ENCODE assay signal across 16 cellular contexts in genomic region chr11:120060512-120060911, GRCh38.
DNase-seq lines count a peak whose midpoint lies in the region; ATAC-seq and TF ChIP-seq lines count a peak whose summit lies in the region.
"Had no signal": no experiment of that assay in that cellular context is flagged by ENCODE, and none has a peak within 500 bp of the region (broad histone marks: within the 10 kb centered on the region; RNA-seq: fewer than 3 reads in every experiment).

No MANE protein-coding gene starts in this region.

- H3K4me1 ChIP-seq in breast epithelium = peaks cover 0 to 8% of the 10 kb centered on the region in 2 donors
- peaks cover 37% of the 10 kb centered on the region for H3K4me1 ChIP-seq in mammary epithelial cell (ENCODE audit: insufficient read depth, low read length)
- peaks cover 43 to 61% of the 10 kb centered on the region in 2 experiments for H3K4me1 ChIP-seq in trophoblast cell (ENCODE audit: control insufficient read depth in 1 of 2, insufficient read depth in 2 of 2, low read length in 2 of 2)
- H3K4me1 ChIP-seq in MM.1S (ENCODE audit: low read length) = no peaks in the 10 kb centered on the region

- no peak overlapping the region for H3K23ac ChIP-seq in trophoblast cell (ENCODE audit: low read length)

- TF ChIP-seq CTCF in breast epithelium (IDR thresholded peaks at IDR 0.05) (no peak), mammary epithelial cell (conservative IDR thresholded peaks at IDR 0.05 in 1 of 2, IDR thresholded peaks at IDR 0.05 in 1 of 2; ENCODE audit: extremely low read depth in 1 of 2, insufficient read depth in 1 of 2, low read depth in 1 of 2, low read length in 2 of 2) (no peak), MM.1S (IDR thresholded peaks at IDR 0.05; ENCODE audit: low read length) (no peak)

- CTCF ChIA-PET in mammary epithelial cell (lab: Charles Lee; ENCODE audit: low non-redundant PET) = no interaction called here

- peaks cover 0 to 4% of the 10 kb centered on the region in 2 donors for H3K27me3 ChIP-seq in breast epithelium
- H3K27me3 ChIP-seq in mammary epithelial cell (ENCODE audit: insufficient read depth, low read length) = no peaks in the 10 kb centered on the region
- no peaks in the 10 kb centered on the region for H3K27me3 ChIP-seq in trophoblast cell (ENCODE audit: insufficient read depth, low read length)
- peaks cover 53% of the 10 kb centered on the region for H3K27me3 ChIP-seq in MM.1S (replicated peaks; ENCODE audit: insufficient read depth, low read length)
- H3K27me3 ChIP-seq: BLaER1 treated with 17β-estradiol and CSF1 and Interleukin-3, amounts not matched to agents 10 nM and 100 nM had no signal

- H4K20me1 ChIP-seq in mammary epithelial cell (ENCODE audit: insufficient read depth, low read length) (no peaks in the 10 kb centered on the region), MM.1S (ENCODE audit: insufficient read depth, low read length) (no peaks in the 10 kb centered on the region)
- H4K20me1 ChIP-seq: BLaER1 treated with 17β-estradiol and CSF1 and Interleukin-3, amounts not matched to agents 10 nM and 100 nM had no signal

- peaks cover 42% of the 10 kb centered on the region for H3K79me1 ChIP-seq in trophoblast cell (ENCODE audit: low read length)

- peak overlapping the region; percentile 29 for H4K91ac ChIP-seq in trophoblast cell (ENCODE audit: low read depth, low read length)

- BruUV-seq in mammary epithelial cell (replicated peaks; lab: Mats Ljungman, UMichigan) = no TSS peak

- no peaks in the 10 kb centered on the region for H3F3A ChIP-seq in MM.1S (ENCODE audit: insufficient read depth, low read length)

- H3K14ac ChIP-seq in trophoblast cell (ENCODE audit: low read length) = no peak overlapping the region

- no peak overlapping the region for H4K8ac ChIP-seq in trophoblast cell (ENCODE audit: low read depth, low read length)

- peak overlapping the region; percentile 36 for H2AK5ac ChIP-seq in trophoblast cell (ENCODE audit: low read length)

- H3K4ac ChIP-seq in trophoblast cell (ENCODE audit: low read depth, low read length) = no peak overlapping the region

- H3K9me2 ChIP-seq in MM.1S (replicated peaks; ENCODE audit: insufficient read depth, low read length) = no peaks in the 10 kb centered on the region

- no peak overlapping the region for H3K4me2 ChIP-seq in mammary epithelial cell (ENCODE audit: insufficient read depth, low read depth, low read length)
- H3K4me2 ChIP-seq in trophoblast cell (ENCODE audit: low read length) = no peak overlapping the region
- H3K4me2 ChIP-seq in MM.1S (ENCODE audit: low read depth, low read length) = no peak overlapping the region
- H3K4me2 ChIP-seq: BLaER1 treated with 17β-estradiol and CSF1 and Interleukin-3, amounts not matched to agents 10 nM and 100 nM had no signal

- DNase-seq in breast epithelium (ENCODE audit: low spot score in 2 of 2) = peak in 1 of 2 donors; percentile 6
- DNase-seq in mammary epithelial cell = no peak
- DNase-seq in left lobe of liver (ENCODE audit: low spot score) = peak; percentile 3
- DNase-seq in trophoblast cell = no peak
- DNase-seq in UCSD-AML1 (lab: John Stamatoyannopoulos, UW; ENCODE audit: unreplicated experiment) = no peak
- DNase-seq in COLO829 (ENCODE audit: low spot score) = no peak
- DNase-seq in MM.1S = no peak
- DNase-seq: ACHN; CD4-positive, alpha-beta T cell; DMS153; GDM1; GOT3 had no signal

- H3K18ac ChIP-seq in trophoblast cell (ENCODE audit: low read length) = no peak overlapping the region

- intact Hi-C loops in breast epithelium (cut with DNase I; ENCODE audit: low total_unique reads) (no loop called here), mammary epithelial cell (cut with micrococcal nuclease) (no loop called here)

- H3K9me3 ChIP-seq in breast epithelium = no peaks in the 10 kb centered on the region
- no peaks in the 10 kb centered on the region for H3K9me3 ChIP-seq in mammary epithelial cell (replicated peaks; ENCODE audit: insufficient read depth, low read length)
- H3K9me3 ChIP-seq in trophoblast cell (ENCODE audit: insufficient read depth, low read depth, low read length) = no peaks in the 10 kb centered on the region
- H3K9me3 ChIP-seq in MM.1S (replicated peaks; ENCODE audit: insufficient read depth, low read length) = no peaks in the 10 kb centered on the region
- H3K9me3 ChIP-seq: BLaER1 treated with 17β-estradiol and CSF1 and Interleukin-3, amounts not matched to agents 10 nM and 100 nM; HAP-1 had no signal

- no peak overlapping the region for H3K9ac ChIP-seq in mammary epithelial cell (ENCODE audit: insufficient read depth, low read length)
- H3K9ac ChIP-seq in trophoblast cell (ENCODE audit: low read length) = no peak overlapping the region
- no peak overlapping the region for H3K9ac ChIP-seq in MM.1S (ENCODE audit: low read length)
- H3K9ac ChIP-seq: BLaER1 treated with 17β-estradiol and CSF1 and Interleukin-3, amounts not matched to agents 10 nM and 100 nM had no signal

- no peak overlapping the region for H4K12ac ChIP-seq in trophoblast cell (ENCODE audit: low read depth, low read length)

- in situ Hi-C loops in mammary epithelial cell (cut with MboI; ENCODE audit: low sequenced_read_pairs in 2 of 2) = no loop called here

- H3K4me3 ChIP-seq in breast epithelium = no peak overlapping the region
- H3K4me3 ChIP-seq in mammary epithelial cell (replicated peaks in 1 of 3; ENCODE audit: insufficient read depth in 1 of 3, low read depth in 2 of 3, low read length in 3 of 3) = no peak overlapping the region
- no peak overlapping the region for H3K4me3 ChIP-seq in trophoblast cell (ENCODE audit: low read depth, low read length)
- H3K4me3 ChIP-seq in MM.1S (ENCODE audit: low read length) = no peak overlapping the region
- H3K4me3 ChIP-seq: BLaER1 treated with 17β-estradiol and CSF1 and Interleukin-3, amounts not matched to agents 10 nM and 100 nM; HAP-1 had no signal

- dilution Hi-C loops in mammary epithelial cell (cut with HindIII; ENCODE audit: low sequenced_read_pairs) = no loop called here

- H3K79me2 ChIP-seq in mammary epithelial cell (ENCODE audit: insufficient read depth, low read length) (no peaks in the 10 kb centered on the region), trophoblast cell (ENCODE audit: control insufficient read depth, insufficient read depth, low read length, poor library complexity) (peaks cover 12% of the 10 kb centered on the region), MM.1S (ENCODE audit: low read length) (no peaks in the 10 kb centered on the region)

- no peak for ATAC-seq in left lobe of liver
- ATAC-seq in HG03280 (IDR thresholded peaks at IDR 0.05; ENCODE audit: unreplicated experiment) = no peak
- ATAC-seq: HepG2 had no signal

- WGBS in mammary epithelial cell (ENCODE audit: low coverage, missing lambda C conversion rate) = 74% methylated on average over 7 of the region's 7 CpGs
- WGBS in trophoblast cell (ENCODE audit: extremely low coverage, insufficient coverage, insufficient read length) = no CpG with 5 or more reads among the region's 7 CpGs

- H2BK12ac ChIP-seq in trophoblast cell (ENCODE audit: low read length) = peak overlapping the region; percentile 16

- H3K27ac ChIP-seq in breast epithelium = peak overlapping the region; percentile 21 to 80
- H3K27ac ChIP-seq in mammary epithelial cell (ENCODE audit: insufficient read depth, low read depth, low read length) = no peak overlapping the region
- H3K27ac ChIP-seq in trophoblast cell (ENCODE audit: low read depth, low read length) = peak overlapping the region; percentile 71
- no peak overlapping the region for H3K27ac ChIP-seq in MM.1S (ENCODE audit: low read length)
- H3K27ac ChIP-seq: BLaER1 treated with 17β-estradiol and CSF1 and Interleukin-3, amounts not matched to agents 10 nM and 100 nM had no signal

- peak overlapping the region; percentile 4 for H2BK5ac ChIP-seq in trophoblast cell (ENCODE audit: low read depth, low read length, poor library complexity)

- H2AFZ ChIP-seq in mammary epithelial cell (ENCODE audit: low read depth, low read length) (no peak overlapping the region), trophoblast cell (ENCODE audit: insufficient read depth, low read length, poor library complexity) (no peak overlapping the region), MM.1S (ENCODE audit: low read length) (no peak overlapping the region)

- H3K36me3 ChIP-seq in breast epithelium (no peaks in the 10 kb centered on the region), mammary epithelial cell (ENCODE audit: insufficient read depth, low read length) (no peaks in the 10 kb centered on the region), trophoblast cell (ENCODE audit: control insufficient read depth in 1 of 2, insufficient read depth in 2 of 2, low read length in 2 of 2) (no peaks in the 10 kb centered on the region), MM.1S (replicated peaks; ENCODE audit: insufficient read depth, low read length) (no peaks in the 10 kb centered on the region)
- H3K36me3 ChIP-seq: BLaER1 treated with 17β-estradiol and CSF1 and Interleukin-3, amounts not matched to agents 10 nM and 100 nM; HAP-1 had no signal

- TF ChIP-seq POLR2A in breast epithelium (IDR thresholded peaks at IDR 0.05) = no peak

- H2BK120ac ChIP-seq in trophoblast cell (ENCODE audit: insufficient read depth, low read length, poor library complexity) = peak overlapping the region; percentile 64

Comparison
In these comparisons a context has a peak if more than half of its experiments do, and no peak if none do; other contexts are left out.
1. H3K27ac ChIP-seq: peak in breast epithelium (2 of 2) and trophoblast cell (single experiment); none in mammary epithelial cell (single experiment) and MM.1S (single experiment).